Comparison of ENCODE assay signal across 8 cellular contexts in the genomic region with DNA sequence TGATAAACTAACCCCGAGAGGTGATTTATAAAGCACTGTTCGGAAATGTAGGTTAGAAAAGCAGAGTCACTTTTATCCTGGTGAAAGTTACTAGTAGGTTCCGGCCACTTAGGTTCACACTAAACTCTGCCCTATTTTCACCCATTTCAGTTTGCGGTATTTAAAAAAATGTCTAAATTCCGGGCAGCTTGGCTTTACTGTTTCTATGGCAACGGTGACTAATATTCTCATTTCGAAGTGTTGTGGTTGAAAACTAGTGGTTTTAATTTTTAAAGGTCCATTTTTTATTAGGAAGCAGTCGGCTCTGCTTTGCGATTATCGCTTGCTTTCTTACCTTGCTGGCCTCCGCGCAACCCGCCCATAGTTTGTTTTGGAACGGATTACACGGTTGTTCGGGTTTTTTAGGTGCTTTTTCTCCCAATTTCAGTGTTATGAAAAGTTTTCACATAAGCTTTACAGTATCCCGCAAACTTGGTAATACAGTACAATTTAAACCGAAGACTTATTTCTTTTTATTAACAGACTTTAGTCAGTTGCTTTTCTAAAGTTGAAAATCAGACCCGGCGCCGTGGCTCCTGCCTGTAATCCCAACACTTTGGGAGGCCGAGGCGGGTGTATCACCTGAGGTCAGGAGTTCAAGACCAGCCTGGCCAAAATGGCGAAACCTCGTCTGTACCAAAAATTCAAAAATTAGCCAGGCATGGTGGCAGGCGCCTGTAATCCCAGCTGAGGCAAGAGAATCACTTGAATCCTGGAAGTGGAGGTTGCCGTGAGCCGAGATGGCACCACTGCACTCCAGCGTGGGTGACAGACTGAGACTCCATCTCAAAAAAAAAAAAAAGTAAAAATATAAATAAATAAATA. TPM values are rescaled to one million over a fixed set of nuclear protein-coding genes. Genes with fewer than 3 reads are reported as not detected.
A peak's percentile ranks its signal among the peaks of the same experiment; 100 is the strongest.
DNase-seq lines count a peak whose midpoint lies in the region; ATAC-seq and TF ChIP-seq lines count a peak whose summit lies in the region.

No MANE protein-coding gene starts in this region.

- H3K4me3 Mint-ChIP-seq in CD8-positive, alpha-beta T cell, result peak overlapping the region; percentile 96

- POLR2A ChIA-PET in CD8-positive, alpha-beta T cell (lab: Charles Lee), result interaction anchor here (0.7 to 4.5 kb wide), 8 partner anchors 37 to 751 kb away, joined by 3 to 70 read pairs (median 34); a partner anchor contains a TSS

- TF ChIP-seq EP300 in tibial nerve (IDR thresholded peaks at IDR 0.05), result no peak

- peak overlapping the region; percentile 80 for H3K4me3 ChIP-seq in CD8-positive, alpha-beta T cell (ENCODE audit: low read depth, low read length)
- H3K4me3 ChIP-seq in choroid plexus epithelial cell (ENCODE audit: low read depth, low read length), result peak overlapping the region; percentile 98
- H3K4me3 ChIP-seq in tibial nerve, result peak overlapping the region; percentile 63 to 89 (median 78)

- 34% methylated on average over 29 of the region's 29 CpGs for WGBS in tibial nerve, 2 donors

- H3K36me3 ChIP-seq in CD8-positive, alpha-beta T cell (ENCODE audit: insufficient read depth, low read length), result no peaks in the 10 kb centered on the region
- no peaks in the 10 kb centered on the region for H3K36me3 ChIP-seq in tibial nerve

- H3K9me3 ChIP-seq in CD8-positive, alpha-beta T cell (ENCODE audit: low read length), result no peaks in the 10 kb centered on the region
- H3K9me3 ChIP-seq in tibial nerve, result no peaks in the 10 kb centered on the region

- no peak for TF ChIP-seq CTCF in CD8-positive, alpha-beta T cell (IDR thresholded peaks at IDR 0.05)
- no peak for TF ChIP-seq CTCF in choroid plexus epithelial cell (conservative IDR thresholded peaks at IDR 0.05; ENCODE audit: low read depth, low read length)
- no peak for TF ChIP-seq CTCF in tibial nerve (IDR thresholded peaks at IDR 0.05)

- intact Hi-C loops in CD8-positive, alpha-beta T cell (cut with DNase I, micrococcal nuclease), result loop anchor here (2.0 to 5.0 kb wide), 5 partner anchors 42 to 917 kb away; a partner anchor contains a TSS

- H3K4me1 ChIP-seq in CD8-positive, alpha-beta T cell (ENCODE audit: insufficient read depth, low read length), result peaks cover 26% of the 10 kb centered on the region
- peaks cover 0 to 32% (median 7%) of the 10 kb centered on the region in 4 donors for H3K4me1 ChIP-seq in tibial nerve

- peaks cover 19% of the 10 kb centered on the region for H3K36me3 Mint-ChIP-seq in CD8-positive, alpha-beta T cell

- TF ChIP-seq POLR2A in tibial nerve (IDR thresholded peaks at IDR 0.05), result no peak

- H3K27ac Mint-ChIP-seq in CD8-positive, alpha-beta T cell, result peak overlapping the region; percentile 92

- no peaks in the 10 kb centered on the region for H3K27me3 Mint-ChIP-seq in CD8-positive, alpha-beta T cell (ENCODE audit: low read depth)

- ATAC-seq in CD8-positive, alpha-beta T cell, result no peak
- peak; percentile 3 for ATAC-seq in GM19324 (IDR thresholded peaks at IDR 0.05; ENCODE audit: low FRiP score, unreplicated experiment)
- ATAC-seq in HG03571 (IDR thresholded peaks at IDR 0.05; ENCODE audit: unreplicated experiment), result peak; percentile 16

- DNase-seq in CD8-positive, alpha-beta T cell, result peak in 3 of 7 experiments; percentile 21 to 40 (median 29)
- DNase-seq in T-helper 1 cell (peak in 4 of 5 donors; percentile 16 to 68 (median 23)), choroid plexus epithelial cell (ENCODE audit: low read depth) (peak; percentile 91), mesenteric fat pad (ENCODE audit: low spot score) (peak; percentile 71), tibial nerve (ENCODE audit: low spot score in 2 of 2) (peak in 1 of 2 donors; percentile 13), globus pallidus (ENCODE audit: low spot score) (no peak)

- H3K27ac ChIP-seq in CD8-positive, alpha-beta T cell (ENCODE audit: low read depth, low read length), result peak overlapping the region; percentile 97
- peak overlapping the region; percentile 93 to 100 (median 97) for H3K27ac ChIP-seq in tibial nerve

- H3K27me3 ChIP-seq in CD8-positive, alpha-beta T cell (ENCODE audit: insufficient read depth, low read length), result no peaks in the 10 kb centered on the region
- no peaks in the 10 kb centered on the region for H3K27me3 ChIP-seq in tibial nerve

- peaks cover 5% of the 10 kb centered on the region for H3K9me3 Mint-ChIP-seq in CD8-positive, alpha-beta T cell

- H3K4me1 Mint-ChIP-seq in CD8-positive, alpha-beta T cell (ENCODE audit: low read depth), result peaks cover 54% of the 10 kb centered on the region

- CTCF ChIA-PET in CD8-positive, alpha-beta T cell (lab: Charles Lee), result interaction anchor here (0.7 kb wide), 1 partner anchor 19 kb away, joined by 3 read pairs; no protein-coding TSS in a partner anchor

RNA-seq across cellular contexts. Expression of a gene that starts 1.6 kb away (rescaled TPM):
- total RNA-seq in CD8-positive, alpha-beta T cell, result 10 to 100 TPM; 51.6 to 54.6 TPM
- total RNA-seq in mesenteric fat pad (33.7 TPM), tibial nerve (10 to 100 TPM; 27.8 to 47.7 (median 38.1) TPM)
